1 cellular context compared by ENCODE assay signal in genomic region chr3:45002139-45002660, GRCh38.
TF ChIP-seq lines count a peak whose summit lies in the region.

No MANE protein-coding gene starts in this region.

TF ChIP-seq in endothelial cell of umbilical vein, 7 proteins besides CTCF, POLR2A, EP300 and RAD21:
- TF ChIP-seq JUN (IDR thresholded peaks at IDR 0.05; ENCODE audit: borderline replicate concordance, insufficient read depth, insufficient read length, low read depth) (peak; percentile 5), GATA2 (IDR thresholded peaks at IDR 0.05; ENCODE audit: insufficient read depth, insufficient read length, low read depth, low read length) (no peak)
